Comparison of ENCODE assay signal across 10 cellular contexts in the genomic region with DNA sequence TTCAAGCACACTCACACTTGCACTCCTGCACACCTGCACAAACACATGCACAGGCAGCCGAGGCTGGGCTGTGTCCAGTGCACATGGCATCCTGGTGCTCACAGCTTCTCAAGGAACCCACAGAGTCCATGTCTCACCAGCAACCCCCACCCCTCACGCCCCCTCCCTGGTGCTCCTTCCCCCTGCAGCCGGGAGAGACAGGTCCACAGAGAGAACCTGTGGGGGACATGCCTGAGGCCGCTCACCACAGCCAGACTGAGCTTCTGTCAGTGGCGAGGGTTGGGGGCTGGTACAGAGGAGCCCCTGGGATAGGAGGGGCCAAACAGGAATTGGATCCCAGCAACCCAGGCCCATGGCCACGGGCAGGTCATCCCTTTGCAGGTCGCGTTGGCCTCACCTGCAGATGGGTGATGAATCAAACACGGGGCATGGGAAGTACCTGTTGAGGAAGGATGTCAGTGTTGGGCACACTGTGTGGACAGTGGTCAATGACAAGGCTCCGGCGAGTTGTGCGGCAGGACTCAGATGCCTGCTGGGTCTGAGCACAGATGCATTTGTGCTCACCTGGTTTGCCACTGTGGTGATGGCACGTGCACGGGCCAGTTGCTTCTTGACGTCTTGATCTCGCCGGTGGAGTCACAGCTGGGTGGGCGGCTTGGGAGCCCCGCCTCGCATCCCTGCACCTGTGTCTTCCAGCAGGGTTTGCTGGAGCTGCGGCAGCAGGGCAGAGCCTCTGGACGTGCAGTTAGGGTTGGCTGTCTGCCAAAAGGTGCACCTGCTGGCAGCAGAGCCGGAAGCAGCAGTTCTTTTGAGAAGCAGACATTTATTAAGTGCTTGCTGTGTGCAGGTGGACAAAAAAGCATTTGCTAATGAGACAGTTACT.
A peak's percentile ranks its signal among the peaks of the same experiment; 100 is the strongest.
DNase-seq lines count a peak whose midpoint lies in the region; ATAC-seq, FAIRE-seq and TF ChIP-seq lines count a peak whose summit lies in the region.
"Had no signal": no experiment of that assay in that cellular context is flagged by ENCODE, and none has a peak within 500 bp of the region (broad histone marks: within the 10 kb centered on the region; RNA-seq: fewer than 3 reads in every experiment).

No MANE protein-coding gene starts in this region.

- H3K4me3 ChIP-seq in astrocyte (ENCODE audit: insufficient read depth, low read depth, low read length) (no peak overlapping the region), thyroid gland (replicated peaks in 1 of 3) (no peak overlapping the region)

- no peak overlapping the region for H2AFZ ChIP-seq in astrocyte (ENCODE audit: low read depth, low read length)

- H4K20me1 ChIP-seq in astrocyte (ENCODE audit: insufficient read depth, low read length): no peaks in the 10 kb centered on the region

- H3K27ac ChIP-seq in astrocyte (ENCODE audit: low read depth, low read length) (no peak overlapping the region), thyroid gland (no peak overlapping the region)

- no peaks in the 10 kb centered on the region for H3K9me3 Mint-ChIP-seq in astrocyte (ENCODE audit: unreplicated experiment)
- H3K9me3 Mint-ChIP-seq in effector memory CD8-positive, alpha-beta T cell: no peaks in the 10 kb centered on the region
- H3K9me3 Mint-ChIP-seq: activated T-cell treated with anti-CD3 and anti-CD28 coated beads, Interleukin-2, amount 50 U/mL, for 4 hours had no signal

- H3K9me3 ChIP-seq in astrocyte (ENCODE audit: insufficient read depth, low read depth, low read length) (peaks cover 8% of the 10 kb centered on the region), thyroid gland (no peaks in the 10 kb centered on the region)

- no peaks in the 10 kb centered on the region for H3K27me3 ChIP-seq in astrocyte (ENCODE audit: insufficient read depth, low read length)
- no peaks in the 10 kb centered on the region for H3K27me3 ChIP-seq in thyroid gland

- no peak overlapping the region for H3K9ac ChIP-seq in astrocyte (ENCODE audit: low read length)

- no peaks in the 10 kb centered on the region for H3K36me3 Mint-ChIP-seq in astrocyte (ENCODE audit: low read depth, unreplicated experiment)
- peaks cover 4% of the 10 kb centered on the region for H3K36me3 Mint-ChIP-seq in effector memory CD8-positive, alpha-beta T cell (ENCODE audit: insufficient read depth)

- H3K4me1 ChIP-seq in astrocyte (ENCODE audit: insufficient read depth, low read length) (no peaks in the 10 kb centered on the region), thyroid gland (no peaks in the 10 kb centered on the region)

- FAIRE-seq in astrocyte (lab: Jason Lieb, UNC): no peak

- H3K4me1 Mint-ChIP-seq in astrocyte (ENCODE audit: low read depth, unreplicated experiment): no peaks in the 10 kb centered on the region
- H3K4me1 Mint-ChIP-seq in effector memory CD8-positive, alpha-beta T cell (ENCODE audit: low read depth in 2 of 2): peaks cover 16 to 42% of the 10 kb centered on the region in 2 donors

- peaks cover 33% of the 10 kb centered on the region for H3K27me3 Mint-ChIP-seq in astrocyte (ENCODE audit: low read depth, unreplicated experiment)
- no peaks in the 10 kb centered on the region for H3K27me3 Mint-ChIP-seq in effector memory CD8-positive, alpha-beta T cell

- no peaks in the 10 kb centered on the region for H3K79me2 ChIP-seq in astrocyte (ENCODE audit: insufficient read depth, low read length)

- H3K4me2 ChIP-seq in astrocyte (ENCODE audit: low read length): no peak overlapping the region

- intact Hi-C loops in thyroid gland (cut with DNase I): no loop called here

- WGBS in thyroid gland, 2 donors: 43 to 62% methylated on average over 13 to 15 of the region's 23 CpGs

- no peak for TF ChIP-seq CTCF in astrocyte (IDR thresholded peaks at IDR 0.05; ENCODE audit: insufficient read depth, low read depth, low read length)
- TF ChIP-seq CTCF in thyroid gland (IDR thresholded peaks at IDR 0.05): no peak

- H3K36me3 ChIP-seq in astrocyte (ENCODE audit: insufficient read depth, low read length): no peaks in the 10 kb centered on the region
- no peaks in the 10 kb centered on the region for H3K36me3 ChIP-seq in thyroid gland

- peak overlapping the region; percentile 23 for H3K27ac Mint-ChIP-seq in astrocyte (ENCODE audit: unreplicated experiment)
- peak overlapping the region in 1 of 2 donors; percentile 6 for H3K27ac Mint-ChIP-seq in effector memory CD8-positive, alpha-beta T cell

- no peak for TF ChIP-seq POLR2A in thyroid gland (IDR thresholded peaks at IDR 0.05)

- ATAC-seq in HG03097 (IDR thresholded peaks at IDR 0.05; ENCODE audit: low FRiP score, unreplicated experiment): no peak
- ATAC-seq in effector memory CD8-positive, alpha-beta T cell (replicated peaks): no peak
- ATAC-seq: activated T-cell treated with anti-CD3 and anti-CD28 coated beads, Interleukin-2, amount 50 U/mL, for 4 hours had no signal

- DNase-seq in NCI-H2227 (lab: John Stamatoyannopoulos, UW; ENCODE audit: unreplicated experiment): peak; percentile 56
- DNase-seq in NCI-H2227 treated with DMSO at 0.1 percent for 48 hours (lab: John Stamatoyannopoulos, UW): no peak
- DNase-seq in NCI-H2107 treated with DMSO at 0.1 percent for 48 hours (lab: John Stamatoyannopoulos, UW; ENCODE audit: unreplicated experiment): peak; percentile 84
- no peak for DNase-seq in astrocyte (ENCODE audit: low read depth)
- DNase-seq in thyroid gland: peak; percentile 14 to 19
- DNase-seq in effector memory CD8-positive, alpha-beta T cell: no peak
- DNase-seq in NOMO-1 treated with DMSO at 0.1 percent for 48 hours (lab: John Stamatoyannopoulos, UW; ENCODE audit: unreplicated experiment): no peak
- DNase-seq: 8988T; activated T-cell treated with anti-CD3 and anti-CD28 coated beads, Interleukin-2, amount 50 U/mL, for 4 hours had no signal

- H3K4me3 Mint-ChIP-seq in astrocyte (ENCODE audit: unreplicated experiment): no peak overlapping the region
- H3K4me3 Mint-ChIP-seq in effector memory CD8-positive, alpha-beta T cell: no peak overlapping the region
- H3K4me3 Mint-ChIP-seq: activated T-cell treated with anti-CD3 and anti-CD28 coated beads, Interleukin-2, amount 50 U/mL, for 4 hours had no signal

Comparison
In these comparisons a context has a peak if more than half of its experiments do, and no peak if none do; other contexts are left out.
1. DNase-seq: peak in NCI-H2227 (single experiment), NCI-H2107 treated with DMSO at 0.1 percent for 48 hours (single experiment) and thyroid gland (2 of 2); none in NCI-H2227 treated with DMSO at 0.1 percent for 48 hours (single experiment), astrocyte (single experiment), effector memory CD8-positive, alpha-beta T cell (0 of 3) and NOMO-1 treated with DMSO at 0.1 percent for 48 hours (single experiment).